In genomic region chr12:40378721-40379120, GRCh38 we compare ENCODE assay signal across 29 cellular contexts.
"Had no signal": no experiment of that assay in that cellular context is flagged by ENCODE, and none has a peak within 500 bp of the region (broad histone marks: within the 10 kb centered on the region; RNA-seq: fewer than 3 reads in every experiment).

No MANE protein-coding gene starts in this region.

- H3K27ac Mint-ChIP-seq: activated CD4-positive, alpha-beta T cell treated with anti-CD3 and anti-CD28 coated beads for 36 hours; activated CD4-positive, alpha-beta T cell treated with anti-CD3 and anti-CD28 coated beads, Interleukin-2, amount 10 ng/mL, durations not matched to agents 7 days and 5 days; activated CD8-positive, alpha-beta T cell treated with anti-CD3 and anti-CD28 coated beads, Interleukin-2, amount 10 ng/mL, durations not matched to agents 7 days and 5 days; activated naive CD4-positive, alpha-beta T cell treated with anti-CD3 and anti-CD28 coated beads, Interleukin-2, amount 50 U/mL, for 24 hours; activated naive CD8-positive, alpha-beta T cell treated with anti-CD3 and anti-CD28 coated beads, Interleukin-2, amount 10 ng/mL, durations not matched to agents 7 days and 5 days; activated T-cell treated with anti-CD3 and anti-CD28 coated beads, Interleukin-2, amount 50 U/mL, for 24 hours; activated T-helper 2 cell treated with anti-CD3 and anti-CD28 coated beads, Interferon-gamma antibody, Interleukin-2, Interleukin-4, amounts not matched to agents 10 μg/mL and 5 μg/mL and 100 μg/mL, durations not matched to agents 14 hours and 24 hours and 36 hours; T-cell; T-helper 17 cell had no signal

- H3K36me3 Mint-ChIP-seq: activated naive CD4-positive, alpha-beta T cell treated with anti-CD3 and anti-CD28 coated beads, Interleukin-2, amount 50 U/mL, for 24 hours; activated naive CD8-positive, alpha-beta T cell treated with anti-CD3 and anti-CD28 coated beads, Interleukin-2, amount 10 ng/mL, durations not matched to agents 7 days and 5 days; T-cell had no signal

- H3K4me3 Mint-ChIP-seq: activated CD4-positive, alpha-beta T cell treated with anti-CD3 and anti-CD28 coated beads for 36 hours; activated CD4-positive, alpha-beta T cell treated with anti-CD3 and anti-CD28 coated beads, Interleukin-2, amount 10 ng/mL, durations not matched to agents 7 days and 5 days; activated CD8-positive, alpha-beta T cell treated with anti-CD3 and anti-CD28 coated beads, Interleukin-2, amount 10 ng/mL, durations not matched to agents 7 days and 5 days; activated naive CD4-positive, alpha-beta T cell treated with anti-CD3 and anti-CD28 coated beads, Interleukin-2, amount 50 U/mL, for 24 hours; activated naive CD8-positive, alpha-beta T cell treated with anti-CD3 and anti-CD28 coated beads, Interleukin-2, amount 10 ng/mL, durations not matched to agents 7 days and 5 days; activated T-cell treated with anti-CD3 and anti-CD28 coated beads, Interleukin-2, amount 50 U/mL, for 24 hours; T-cell; T-helper 17 cell had no signal

- H3K4me1 Mint-ChIP-seq: activated CD4-positive, alpha-beta T cell treated with anti-CD3 and anti-CD28 coated beads for 36 hours; activated CD4-positive, alpha-beta T cell treated with anti-CD3 and anti-CD28 coated beads, Interleukin-2, amount 10 ng/mL, durations not matched to agents 7 days and 5 days; activated naive CD4-positive, alpha-beta T cell treated with anti-CD3 and anti-CD28 coated beads, Interleukin-2, amount 50 U/mL, for 24 hours; activated naive CD8-positive, alpha-beta T cell treated with anti-CD3 and anti-CD28 coated beads, Interleukin-2, amount 10 ng/mL, durations not matched to agents 7 days and 5 days; T-cell; T-helper 17 cell had no signal

- H3K9me3 Mint-ChIP-seq: activated CD4-positive, alpha-beta T cell treated with anti-CD3 and anti-CD28 coated beads, Interleukin-2, amount 10 ng/mL, durations not matched to agents 7 days and 5 days; activated naive CD8-positive, alpha-beta T cell treated with anti-CD3 and anti-CD28 coated beads, Interleukin-2, amount 10 ng/mL, durations not matched to agents 7 days and 5 days; activated T-helper 2 cell treated with anti-CD3 and anti-CD28 coated beads, Interferon-gamma antibody, Interleukin-2, Interleukin-4, amounts not matched to agents 10 μg/mL and 5 μg/mL and 100 μg/mL, durations not matched to agents 14 hours and 24 hours and 36 hours; T-cell had no signal

- DNase-seq: activated CD4-positive, alpha-beta T cell treated with anti-CD3 and anti-CD28 coated beads for 36 hours; activated CD4-positive, alpha-beta T cell treated with anti-CD3 and anti-CD28 coated beads, Interleukin-2, amount 10 ng/mL, durations not matched to agents 7 days and 5 days; activated CD4-positive, alpha-beta T cell treated with anti-CD3 and anti-CD28 coated beads, Interleukin-2, amount 50 U/mL, for 48 hours; activated CD8-positive, alpha-beta T cell treated with anti-CD3 and anti-CD28 coated beads, Interleukin-2, amount 10 ng/mL, durations not matched to agents 7 days and 5 days; activated gamma-delta T cell; activated naive CD4-positive, alpha-beta T cell treated with Interleukin-2 at 50 U/mL for 16 hours; activated naive CD8-positive, alpha-beta T cell treated with anti-CD3 and anti-CD28 coated beads, Interleukin-2, amount 10 ng/mL, durations not matched to agents 7 days and 5 days; activated T-cell treated with anti-CD3 and anti-CD28 coated beads, Interleukin-2, amount 50 U/mL, for 24 hours; amygdala; body of pancreas; colonic mucosa; NCI-H1092 treated with DMSO at 0.1 percent for 48 hours; NCI-H1417; NCI-H146; NCI-H1930; NCI-H2227 treated with DMSO at 0.1 percent for 48 hours; NCI-H524 treated with DMSO at 0.1 percent for 48 hours; NK-92 treated with Interleukin-12 subunit alpha and Interleukin-12 subunit beta, amount 100 ng/mL, for 24 hours; PC-3; Peyer's patch; RPMI8226; SHP77 treated with DMSO at 0.1 percent for 48 hours; SK-N-SH; T-cell; T-helper 17 cell had no signal

- ATAC-seq: activated CD4-positive, alpha-beta T cell treated with anti-CD3 and anti-CD28 coated beads for 36 hours; activated CD4-positive, CD25-positive, alpha-beta regulatory T cell treated with anti-CD3 and anti-CD28 coated beads, Interleukin-2, amount 50 U/mL, for 24 hours; activated CD8-positive, alpha-beta T cell treated with anti-CD3 and anti-CD28 coated beads, Interleukin-2, amount 10 ng/mL, durations not matched to agents 7 days and 5 days; body of pancreas; K562; PC-3; T-cell; T-helper 17 cell had no signal

- H3K27me3 Mint-ChIP-seq: activated CD4-positive, alpha-beta T cell treated with anti-CD3 and anti-CD28 coated beads for 36 hours; activated CD4-positive, alpha-beta T cell treated with anti-CD3 and anti-CD28 coated beads, Interleukin-2, amount 10 ng/mL, durations not matched to agents 7 days and 5 days; activated naive CD4-positive, alpha-beta T cell treated with anti-CD3 and anti-CD28 coated beads, Interleukin-2, amount 50 U/mL, for 24 hours; activated naive CD8-positive, alpha-beta T cell treated with anti-CD3 and anti-CD28 coated beads, Interleukin-2, amount 10 ng/mL, durations not matched to agents 7 days and 5 days; activated T-cell treated with anti-CD3 and anti-CD28 coated beads, Interleukin-2, amount 50 U/mL, for 24 hours; T-cell; T-helper 17 cell had no signal
